ENCODE assay signal across 8 cellular contexts in genomic region chr9:128066713-128067621, GRCh38.
DNase-seq lines count a peak whose midpoint lies in the region; ATAC-seq and TF ChIP-seq lines count a peak whose summit lies in the region.

Gene NAIF1 (minus strand): TSS chr9:128067320. CDS start chr9:128067101, 219 bp downstream.

- peak; percentile 52 for TF ChIP-seq POLR2A in GM18951 (IDR thresholded peaks at IDR 0.05; ENCODE audit: extremely low read depth, insufficient read depth, insufficient read length)

- ATAC-seq in HG03196 (IDR thresholded peaks at IDR 0.05; ENCODE audit: unreplicated experiment): peak; percentile 60

- DNase-seq in AG08395 (ENCODE audit: low spot score) (peak; percentile 98), NCI-H345 (lab: John Stamatoyannopoulos, UW) (peak; percentile 99), iris pigment epithelial cell (ENCODE audit: low read depth) (peak; percentile 100)
- peak; percentile 86 to 92 (median 88) for DNase-seq in activated CD4-positive, CD25-positive, alpha-beta regulatory T cell (lab: John Stamatoyannopoulos, UW)
- DNase-seq in central memory CD4-positive, alpha-beta T cell: peak; percentile 97
- DNase-seq in stimulated activated CD4-positive, alpha-beta T cell treated with anti-CD3 and anti-CD28 coated beads, Interleukin-12 subunit alpha, Interleukin-12 subunit beta, amount 100 ng/mL, for 24 hours (ENCODE audit: low read depth in 2 of 2): peak; percentile 93 to 95

- in situ Hi-C loops in GM18951 (cut with MboI; ENCODE audit: low sequenced_read_pairs, unreplicated experiment): no loop called here

Comparison
In these comparisons a context has a peak if more than half of its experiments do, and no peak if none do; other contexts are left out.
1. Peak in every context shown above with its lines: DNase-seq and ATAC-seq.